17 cellular contexts compared by ENCODE assay signal in the genomic region with DNA sequence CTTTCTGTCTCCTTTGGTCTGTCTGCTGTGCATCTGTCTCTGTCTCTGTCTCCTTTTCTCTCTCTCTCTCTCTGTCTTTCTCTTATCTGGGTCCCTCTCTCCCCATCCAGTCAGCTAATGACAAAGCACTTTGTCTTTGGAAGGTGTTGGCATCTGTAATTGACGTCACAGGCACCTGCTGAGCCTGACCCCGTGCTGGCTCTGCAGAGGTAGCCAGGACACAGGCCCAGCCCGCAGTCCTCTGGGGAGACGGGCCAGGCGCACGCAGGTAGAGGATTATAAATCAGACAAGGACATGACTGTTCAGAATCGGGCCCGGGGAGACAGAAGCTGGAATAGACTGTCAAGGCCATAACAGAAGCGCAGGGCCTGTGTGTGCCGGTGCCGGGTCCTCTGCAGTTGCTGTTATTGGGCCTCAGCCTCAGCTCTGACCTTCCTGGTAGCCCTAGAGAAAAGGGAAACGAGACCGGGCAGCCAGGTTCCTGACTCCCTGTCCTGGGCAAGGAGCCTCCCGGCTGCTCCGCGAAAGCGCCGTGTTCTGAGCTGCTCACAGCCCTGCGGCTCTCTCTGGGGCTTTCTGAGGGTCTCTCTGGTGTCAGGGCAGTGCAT. TPM values are rescaled to one million over a fixed set of nuclear protein-coding genes. Genes with fewer than 3 reads are reported as not detected.
DNase-seq lines count a peak whose midpoint lies in the region; ATAC-seq and TF ChIP-seq lines count a peak whose summit lies in the region.
"Had no signal": no experiment of that assay in that cellular context is flagged by ENCODE, and none has a peak within 500 bp of the region (broad histone marks: within the 10 kb centered on the region; RNA-seq: fewer than 3 reads in every experiment).

No MANE protein-coding gene starts in this region.

- peaks cover 0 to 3% of the 10 kb centered on the region in 2 donors for H3K9me3 Mint-ChIP-seq in activated naive CD4-positive, alpha-beta T cell treated with anti-CD3 and anti-CD28 coated beads, Interleukin-2, amount 50 U/mL, for 72 hours
- H3K9me3 Mint-ChIP-seq in activated naive CD4-positive, alpha-beta T cell treated with anti-CD3 and anti-CD28 coated beads, Interleukin-2, amount 10 ng/mL, durations not matched to agents 7 days and 5 days = no peaks in the 10 kb centered on the region
- no peaks in the 10 kb centered on the region for H3K9me3 Mint-ChIP-seq in central memory CD8-positive, alpha-beta T cell
- no peaks in the 10 kb centered on the region for H3K9me3 Mint-ChIP-seq in naive thymus-derived CD8-positive, alpha-beta T cell
- H3K9me3 Mint-ChIP-seq in MCF 10A (ENCODE audit: unreplicated experiment) = peaks cover 8% of the 10 kb centered on the region
- H3K9me3 Mint-ChIP-seq: IgD-negative memory B cell had no signal

- no peak overlapping the region for H2AFZ ChIP-seq in osteoblast (ENCODE audit: low read length)

- H3K27ac ChIP-seq in RWPE2 (ENCODE audit: poor library complexity, severe bottlenecking) = no peak overlapping the region
- no peak overlapping the region for H3K27ac ChIP-seq in osteoblast (ENCODE audit: low read depth, low read length)
- H3K27ac ChIP-seq: C4-2B had no signal

- intact Hi-C loops in MCF 10A (cut with micrococcal nuclease) = no loop called here

- TF ChIP-seq CTCF in RWPE2 (IDR thresholded peaks at IDR 0.05; ENCODE audit: poor library complexity, severe bottlenecking) (no peak), osteoblast (IDR thresholded peaks at IDR 0.05; ENCODE audit: extremely low read depth, low read depth, low read length) (no peak), MCF 10A (IDR thresholded peaks at IDR 0.05; ENCODE audit: unreplicated experiment) (no peak)

- ATAC-seq in activated naive CD4-positive, alpha-beta T cell treated with anti-CD3 and anti-CD28 coated beads, Interleukin-2, amount 50 U/mL, for 72 hours = no peak
- no peak for ATAC-seq in RWPE2 (ENCODE audit: low read depth)
- ATAC-seq in central memory CD8-positive, alpha-beta T cell (replicated peaks; ENCODE audit: extremely low read depth, poor library complexity, severe bottlenecking) = no peak
- no peak for ATAC-seq in naive thymus-derived CD8-positive, alpha-beta T cell

- POLR2A ChIA-PET in naive thymus-derived CD8-positive, alpha-beta T cell (lab: Charles Lee) = interaction anchor here (1.1 kb wide), 1 partner anchor 10 kb away, joined by 3 read pairs; no protein-coding TSS in a partner anchor
- POLR2A ChIA-PET in MCF 10A (lab: Yijun Ruan, JAX) = no interaction called here

- no peaks in the 10 kb centered on the region for H3K4me1 Mint-ChIP-seq in activated naive CD4-positive, alpha-beta T cell treated with anti-CD3 and anti-CD28 coated beads, Interleukin-2, amount 10 ng/mL, durations not matched to agents 7 days and 5 days
- H3K4me1 Mint-ChIP-seq in central memory CD8-positive, alpha-beta T cell = peaks cover 15% of the 10 kb centered on the region
- peaks cover 10 to 15% (median 13%) of the 10 kb centered on the region in 4 donors for H3K4me1 Mint-ChIP-seq in naive thymus-derived CD8-positive, alpha-beta T cell
- H3K4me1 Mint-ChIP-seq in MCF 10A (ENCODE audit: insufficient read depth, unreplicated experiment) = peaks cover 7% of the 10 kb centered on the region

- H3K27me3 ChIP-seq in RWPE2 (ENCODE audit: insufficient read depth, poor library complexity, severe bottlenecking) (peaks cover 2% of the 10 kb centered on the region), osteoblast (ENCODE audit: insufficient read depth, low read length) (no peaks in the 10 kb centered on the region)

- H3K36me3 ChIP-seq in RWPE2 (ENCODE audit: low read depth) (no peaks in the 10 kb centered on the region), osteoblast (ENCODE audit: insufficient read depth, low read length) (no peaks in the 10 kb centered on the region)

- DNase-seq in activated naive CD4-positive, alpha-beta T cell treated with anti-CD3 and anti-CD28 coated beads, Interleukin-2, amount 50 U/mL, for 72 hours (ENCODE audit: low spot score in 2 of 2) = no peak
- DNase-seq in activated naive CD4-positive, alpha-beta T cell treated with anti-CD3 and anti-CD28 coated beads, Interleukin-2, amount 10 ng/mL, durations not matched to agents 7 days and 5 days = no peak
- DNase-seq in RWPE2 (ENCODE audit: low spot score) (peak; percentile 61), osteoblast (ENCODE audit: insufficient read length, low spot score, missing footprints) (peak; percentile 78), KG1 (lab: John Stamatoyannopoulos, UW) (no peak), MCF 10A (ENCODE audit: unreplicated experiment) (no peak)
- no peak for DNase-seq in central memory CD8-positive, alpha-beta T cell (ENCODE audit: low spot score in 2 of 2)
- no peak for DNase-seq in naive thymus-derived CD8-positive, alpha-beta T cell
- DNase-seq: DMS153; NCI-H1436 treated with DMSO at 0.1 percent for 48 hours; NCI-H2081 treated with DMSO at 0.1 percent for 48 hours; NCI-H2227 treated with DMSO at 0.1 percent for 48 hours; NCI-H526; NK-92 treated with Interleukin-12 subunit alpha and Interleukin-12 subunit beta, amount 100 ng/mL, for 24 hours had no signal

- H3K4me3 Mint-ChIP-seq in activated naive CD4-positive, alpha-beta T cell treated with anti-CD3 and anti-CD28 coated beads, Interleukin-2, amount 10 ng/mL, durations not matched to agents 7 days and 5 days = no peak overlapping the region
- H3K4me3 Mint-ChIP-seq in central memory CD8-positive, alpha-beta T cell = no peak overlapping the region
- H3K4me3 Mint-ChIP-seq in naive thymus-derived CD8-positive, alpha-beta T cell = no peak overlapping the region
- H3K4me3 Mint-ChIP-seq in MCF 10A (ENCODE audit: unreplicated experiment) = no peak overlapping the region
- H3K4me3 Mint-ChIP-seq: IgD-negative memory B cell had no signal

- no peak overlapping the region for H3K4me3 ChIP-seq in RWPE2 (ENCODE audit: severe bottlenecking)
- no peak overlapping the region for H3K4me3 ChIP-seq in osteoblast (ENCODE audit: insufficient read depth, low read length)
- H3K4me3 ChIP-seq: GM12878 had no signal

- H3K9me3 ChIP-seq in RWPE2 (ENCODE audit: severe bottlenecking) (no peaks in the 10 kb centered on the region), osteoblast (ENCODE audit: low read depth, low read length) (no peaks in the 10 kb centered on the region)

- H3K27ac Mint-ChIP-seq in activated naive CD4-positive, alpha-beta T cell treated with anti-CD3 and anti-CD28 coated beads, Interleukin-2, amount 50 U/mL, for 72 hours = peak overlapping the region; percentile 6 to 57
- H3K27ac Mint-ChIP-seq in activated naive CD4-positive, alpha-beta T cell treated with anti-CD3 and anti-CD28 coated beads, Interleukin-2, amount 10 ng/mL, durations not matched to agents 7 days and 5 days = no peak overlapping the region
- H3K27ac Mint-ChIP-seq in central memory CD8-positive, alpha-beta T cell (ENCODE audit: low read depth) = peak overlapping the region; percentile 16
- peak overlapping the region in 2 of 10 donors; percentile 51 to 77 for H3K27ac Mint-ChIP-seq in naive thymus-derived CD8-positive, alpha-beta T cell
- H3K27ac Mint-ChIP-seq in MCF 10A (ENCODE audit: low read depth, unreplicated experiment) = no peak overlapping the region

- CTCF ChIA-PET in activated naive CD4-positive, alpha-beta T cell treated with anti-CD3 and anti-CD28 coated beads, Interleukin-2, amount 10 ng/mL, durations not matched to agents 7 days and 5 days (lab: Charles Lee) = interaction anchor here (0.9 kb wide), 1 partner anchor 10 kb away, joined by 4 read pairs; no protein-coding TSS in a partner anchor
- CTCF ChIA-PET in MCF 10A (lab: Yijun Ruan, JAX) = interaction anchor here (0.8 to 1.2 kb wide), 3 partner anchors 30 to 767 kb away, joined by 3 read pairs; no protein-coding TSS in a partner anchor

- peaks cover 5% of the 10 kb centered on the region for H3K27me3 Mint-ChIP-seq in activated naive CD4-positive, alpha-beta T cell treated with anti-CD3 and anti-CD28 coated beads, Interleukin-2, amount 10 ng/mL, durations not matched to agents 7 days and 5 days
- H3K27me3 Mint-ChIP-seq in central memory CD8-positive, alpha-beta T cell = no peaks in the 10 kb centered on the region
- no peaks in the 10 kb centered on the region for H3K27me3 Mint-ChIP-seq in naive thymus-derived CD8-positive, alpha-beta T cell
- H3K27me3 Mint-ChIP-seq in MCF 10A (ENCODE audit: insufficient read depth, unreplicated experiment) = peaks cover 11% of the 10 kb centered on the region
- H3K27me3 Mint-ChIP-seq: IgD-negative memory B cell had no signal

- no TSS peak for BruUV-seq in MCF 10A (replicated peaks; lab: Mats Ljungman, UMichigan)

- H3K79me2 ChIP-seq in osteoblast (ENCODE audit: insufficient read depth, low read length) = no peaks in the 10 kb centered on the region

- no peaks in the 10 kb centered on the region for H4K20me1 ChIP-seq in osteoblast (ENCODE audit: insufficient read depth, low read length)

- no peak overlapping the region for H3K4me2 ChIP-seq in osteoblast (ENCODE audit: insufficient read depth, low read length)

- H3K4me1 ChIP-seq in RWPE2 (ENCODE audit: insufficient read depth, poor library complexity, severe bottlenecking) = no peaks in the 10 kb centered on the region
- H3K4me1 ChIP-seq in osteoblast (ENCODE audit: insufficient read depth, low read length) = no peaks in the 10 kb centered on the region

- no peaks in the 10 kb centered on the region for H3K36me3 Mint-ChIP-seq in activated naive CD4-positive, alpha-beta T cell treated with anti-CD3 and anti-CD28 coated beads, Interleukin-2, amount 50 U/mL, for 72 hours
- H3K36me3 Mint-ChIP-seq in activated naive CD4-positive, alpha-beta T cell treated with anti-CD3 and anti-CD28 coated beads, Interleukin-2, amount 10 ng/mL, durations not matched to agents 7 days and 5 days = no peaks in the 10 kb centered on the region
- H3K36me3 Mint-ChIP-seq in central memory CD8-positive, alpha-beta T cell (ENCODE audit: insufficient read depth) = peaks cover 2% of the 10 kb centered on the region
- H3K36me3 Mint-ChIP-seq in naive thymus-derived CD8-positive, alpha-beta T cell = no peaks in the 10 kb centered on the region
- no peaks in the 10 kb centered on the region for H3K36me3 Mint-ChIP-seq in MCF 10A (ENCODE audit: insufficient read depth, unreplicated experiment)

RNA-seq across cellular contexts. Expression of a gene that starts 10.7 kb away (rescaled TPM):
- 10 to 100 TPM; 26.8 to 36.4 TPM for total RNA-seq in activated naive CD4-positive, alpha-beta T cell treated with anti-CD3 and anti-CD28 coated beads, Interleukin-2, amount 50 U/mL, for 72 hours
- 32.1 and 38.7 TPM in 2 replicates for total RNA-seq in osteoblast
- total RNA-seq in naive thymus-derived CD8-positive, alpha-beta T cell = 10 to 100 TPM; 24.3 to 26.1 TPM
- 10 to 100 TPM; 43.5 to 45.8 (median 45.4) TPM for polyA plus RNA-seq in naive thymus-derived CD8-positive, alpha-beta T cell
- total RNA-seq in MCF 10A (2022) = 38.2 and 42.1 TPM in 2 replicates

RNA-seq across cellular contexts. Expression of a gene that starts 24.5 kb away (rescaled TPM):
- total RNA-seq in activated naive CD4-positive, alpha-beta T cell treated with anti-CD3 and anti-CD28 coated beads, Interleukin-2, amount 50 U/mL, for 72 hours = under 1 TPM; 0.12 to 0.73 TPM
- total RNA-seq in osteoblast = under 0.01 TPM in 2 replicates
- total RNA-seq in naive thymus-derived CD8-positive, alpha-beta T cell = not detected
- polyA plus RNA-seq in naive thymus-derived CD8-positive, alpha-beta T cell = under 1 TPM in 1 of 3 donors, not detected in 2; 0.04 TPM
- total RNA-seq in MCF 10A (2022) = 9.0 and 14.2 TPM in 2 replicates

RNA-seq across cellular contexts. Expression of a gene that starts 50.0 kb away (rescaled TPM):
- total RNA-seq in activated naive CD4-positive, alpha-beta T cell treated with anti-CD3 and anti-CD28 coated beads, Interleukin-2, amount 50 U/mL, for 72 hours = 10 to 100 TPM; 34.1 to 37.3 TPM
- total RNA-seq in osteoblast (19.7 and 21.7 TPM in 2 replicates), MCF 10A (2022) (37.8 and 45.6 TPM in 2 replicates)
- 10 to 100 TPM; 55.1 to 56.1 TPM for total RNA-seq in naive thymus-derived CD8-positive, alpha-beta T cell
- polyA plus RNA-seq in naive thymus-derived CD8-positive, alpha-beta T cell = under 1 TPM; 0.33 to 0.56 (median 0.46) TPM

Comparison
In these comparisons a context has a peak if more than half of its experiments do, and no peak if none do; other contexts are left out.
1. H3K27ac Mint-ChIP-seq: peak in activated naive CD4-positive, alpha-beta T cell treated with anti-CD3 and anti-CD28 coated beads, Interleukin-2, amount 50 U/mL, for 72 hours (2 of 2) and central memory CD8-positive, alpha-beta T cell (single experiment); none in activated naive CD4-positive, alpha-beta T cell treated with anti-CD3 and anti-CD28 coated beads, Interleukin-2, amount 10 ng/mL, durations not matched to agents 7 days and 5 days (single experiment) and MCF 10A (single experiment).
2. DNase-seq: peak in RWPE2 (single experiment) and osteoblast (single experiment); none in activated naive CD4-positive, alpha-beta T cell treated with anti-CD3 and anti-CD28 coated beads, Interleukin-2, amount 50 U/mL, for 72 hours (0 of 2), activated naive CD4-positive, alpha-beta T cell treated with anti-CD3 and anti-CD28 coated beads, Interleukin-2, amount 10 ng/mL, durations not matched to agents 7 days and 5 days (single experiment), central memory CD8-positive, alpha-beta T cell (0 of 2), KG1 (single experiment), naive thymus-derived CD8-positive, alpha-beta T cell (0 of 10) and MCF 10A (single experiment).